In genomic region chr11:66004186-66004585, GRCh38 we compare ENCODE assay signal across 20 cellular contexts. TPM values are rescaled to one million over a fixed set of nuclear protein-coding genes. Genes with fewer than 3 reads are reported as not detected.
DNase-seq lines count a peak whose midpoint lies in the region; ATAC-seq and TF ChIP-seq lines count a peak whose summit lies in the region.
"Had no signal": no experiment of that assay in that cellular context is flagged by ENCODE, and none has a peak within 500 bp of the region (broad histone marks: within the 10 kb centered on the region; RNA-seq: fewer than 3 reads in every experiment).

No MANE protein-coding gene starts in this region.

- peak overlapping the region; percentile 67 for H3K4me3 Mint-ChIP-seq in T-helper 2 cell treated with Interferon-gamma antibody and Interleukin-4, amounts not matched to agents 5 μg/mL and 100 μg/mL, for 36 hours
- H3K4me3 Mint-ChIP-seq in HFFc6: peak overlapping the region; percentile 28; the same call in 1 of the 2 replicates
- peak overlapping the region; percentile 59 for H3K4me3 Mint-ChIP-seq in activated naive CD8-positive, alpha-beta T cell

- no peak for ATAC-seq in GM19452 (IDR thresholded peaks at IDR 0.05; ENCODE audit: unreplicated experiment)
- ATAC-seq: left lung, sciatic nerve had no signal

- H3K4me2 ChIP-seq in osteoblast (ENCODE audit: insufficient read depth, low read length): no peak overlapping the region

- H3K27ac Mint-ChIP-seq in T-helper 2 cell treated with Interferon-gamma antibody and Interleukin-4, amounts not matched to agents 5 μg/mL and 100 μg/mL, for 36 hours: no peak overlapping the region
- H3K27ac Mint-ChIP-seq in HFFc6: no peak overlapping the region
- peak overlapping the region; percentile 22 for H3K27ac Mint-ChIP-seq in activated naive CD8-positive, alpha-beta T cell

- peaks cover 7% of the 10 kb centered on the region for H4K20me1 ChIP-seq in osteoblast (ENCODE audit: insufficient read depth, low read length)

- H3K36me3 ChIP-seq in osteoblast (ENCODE audit: insufficient read depth, low read length): peaks cover 26% of the 10 kb centered on the region
- peaks cover 22% of the 10 kb centered on the region for H3K36me3 ChIP-seq in effector memory CD4-positive, alpha-beta T cell (ENCODE audit: control insufficient read depth, insufficient read depth, low read length)

- no peak overlapping the region for H3K27ac ChIP-seq in osteoblast (ENCODE audit: low read depth, low read length)
- H3K27ac ChIP-seq in effector memory CD4-positive, alpha-beta T cell (ENCODE audit: insufficient read depth, low read length, poor library complexity, severe bottlenecking): no peak overlapping the region
- H3K27ac ChIP-seq: left lung, SJSA1, vagina had no signal

- DNase-seq in T-helper 2 cell treated with Interferon-gamma antibody and Interleukin-4, amounts not matched to agents 5 μg/mL and 100 μg/mL, for 36 hours (ENCODE audit: low spot score): no peak
- DNase-seq in T-helper 2 cell (no peak), HFFc6 (no peak), osteoblast (ENCODE audit: insufficient read length, low spot score, missing footprints) (peak; percentile 30), pons (ENCODE audit: low spot score) (no peak)
- DNase-seq in effector memory CD4-positive, alpha-beta T cell: no peak
- DNase-seq: activated CD8-positive, alpha-beta memory T cell treated with anti-CD3 and anti-CD28 coated beads, Interleukin-2, amount 50 U/mL, for 48 hours; GOT3; hypothalamus; IMR-90; NCI-H1417; NCI-H345; stimulated activated CD4-positive, alpha-beta T cell treated with anti-CD3 and anti-CD28 coated beads, Interleukin-4, amount 100 ng/mL, for 24 hours had no signal

- H3K9me3 ChIP-seq in osteoblast (ENCODE audit: low read depth, low read length): no peaks in the 10 kb centered on the region
- no peaks in the 10 kb centered on the region for H3K9me3 ChIP-seq in effector memory CD4-positive, alpha-beta T cell (ENCODE audit: control insufficient read depth, low read length)
- H3K9me3 ChIP-seq: left lung, SJSA1, vagina had no signal

- no peak overlapping the region for H2AFZ ChIP-seq in osteoblast (ENCODE audit: low read length)

- no peaks in the 10 kb centered on the region for H3K9me3 Mint-ChIP-seq in T-helper 2 cell treated with Interferon-gamma antibody and Interleukin-4, amounts not matched to agents 5 μg/mL and 100 μg/mL, for 36 hours
- H3K9me3 Mint-ChIP-seq in HFFc6: no peaks in the 10 kb centered on the region
- no peaks in the 10 kb centered on the region for H3K9me3 Mint-ChIP-seq in activated naive CD8-positive, alpha-beta T cell (ENCODE audit: low read depth)

- H3K27me3 ChIP-seq in osteoblast (ENCODE audit: insufficient read depth, low read length): no peaks in the 10 kb centered on the region
- H3K27me3 ChIP-seq in effector memory CD4-positive, alpha-beta T cell (replicated peaks; ENCODE audit: control insufficient read depth, insufficient read depth, low read length, poor library complexity, severe bottlenecking): no peaks in the 10 kb centered on the region
- H3K27me3 ChIP-seq: left lung, SJSA1, vagina had no signal

- TF ChIP-seq CTCF in HFFc6 (IDR thresholded peaks at IDR 0.05) (no peak), osteoblast (IDR thresholded peaks at IDR 0.05; ENCODE audit: extremely low read depth, low read depth, low read length) (no peak)

- H3K4me1 ChIP-seq in osteoblast (ENCODE audit: insufficient read depth, low read length): peaks cover 7% of the 10 kb centered on the region
- H3K4me1 ChIP-seq in effector memory CD4-positive, alpha-beta T cell (ENCODE audit: control insufficient read depth, insufficient read depth, low read length, poor library complexity, severe bottlenecking): peaks cover 9% of the 10 kb centered on the region

- H3K27me3 Mint-ChIP-seq in T-helper 2 cell treated with Interferon-gamma antibody and Interleukin-4, amounts not matched to agents 5 μg/mL and 100 μg/mL, for 36 hours (ENCODE audit: low read depth): no peaks in the 10 kb centered on the region
- H3K27me3 Mint-ChIP-seq in HFFc6 (ENCODE audit: insufficient read depth): peaks cover 3% of the 10 kb centered on the region
- no peaks in the 10 kb centered on the region for H3K27me3 Mint-ChIP-seq in activated naive CD8-positive, alpha-beta T cell

- H3K4me1 Mint-ChIP-seq in T-helper 2 cell treated with Interferon-gamma antibody and Interleukin-4, amounts not matched to agents 5 μg/mL and 100 μg/mL, for 36 hours (ENCODE audit: low read depth): peaks cover 14% of the 10 kb centered on the region
- peaks cover 24% of the 10 kb centered on the region for H3K4me1 Mint-ChIP-seq in HFFc6 (ENCODE audit: low read depth)
- H3K4me1 Mint-ChIP-seq in activated naive CD8-positive, alpha-beta T cell (ENCODE audit: low read depth): peaks cover 32% of the 10 kb centered on the region

- no peak overlapping the region for H3K4me3 ChIP-seq in osteoblast (ENCODE audit: insufficient read depth, low read length)
- H3K4me3 ChIP-seq in effector memory CD4-positive, alpha-beta T cell (ENCODE audit: insufficient read depth, low read depth, low read length, poor library complexity, severe bottlenecking): no peak overlapping the region
- H3K4me3 ChIP-seq: SJSA1, vagina had no signal

- peaks cover 31% of the 10 kb centered on the region for H3K36me3 Mint-ChIP-seq in T-helper 2 cell treated with Interferon-gamma antibody and Interleukin-4, amounts not matched to agents 5 μg/mL and 100 μg/mL, for 36 hours (ENCODE audit: low read depth)
- H3K36me3 Mint-ChIP-seq in HFFc6 (ENCODE audit: low read depth): peaks cover 17% of the 10 kb centered on the region
- H3K36me3 Mint-ChIP-seq in activated naive CD8-positive, alpha-beta T cell: peaks cover 7% of the 10 kb centered on the region

- peaks cover 42% of the 10 kb centered on the region for H3K79me2 ChIP-seq in osteoblast (ENCODE audit: insufficient read depth, low read length)

RNA-seq across cellular contexts. Expression of gene BANF1, which starts 1.9 kb away (rescaled TPM):
- 100 to 1,000 TPM; 257 to 337 (median 300) TPM for total RNA-seq in HFFc6 (2021; fragmentation: NEBNext Ultra II Directional; extraction: Animal tissue kit (Norgen Biotek cat#: 25700))
- total RNA-seq in osteoblast: 14.5 and 14.7 TPM in 2 replicates

RNA-seq across cellular contexts. Expression of gene EIF1AD, which starts 2.2 kb away (rescaled TPM):
- total RNA-seq in HFFc6 (2021; fragmentation: NEBNext Ultra II Directional; extraction: Animal tissue kit (Norgen Biotek cat#: 25700)): 10 to 100 TPM; 28.6 to 36.8 (median 31.7) TPM
- 28.6 and 31.2 TPM in 2 replicates for total RNA-seq in osteoblast

RNA-seq across cellular contexts. Expression of gene CST6, which starts 7.6 kb away (rescaled TPM):
- under 1 TPM in 2 of 6 experiments, not detected in 4; 0.33 to 0.83 TPM for total RNA-seq in HFFc6 (2021; fragmentation: NEBNext Ultra II Directional; extraction: Animal tissue kit (Norgen Biotek cat#: 25700))
- total RNA-seq in osteoblast: 1.8 and 2.9 TPM in 2 replicates
- total RNA-seq: myocyte, SJSA1 had no signal

RNA-seq across cellular contexts. Expression of gene CATSPER1, which starts 22.1 kb away (rescaled TPM):
- 1 to 10 TPM; 2.1 to 3.8 (median 2.7) TPM for total RNA-seq in HFFc6 (2021; fragmentation: NEBNext Ultra II Directional; extraction: Animal tissue kit (Norgen Biotek cat#: 25700))
- not detected in 2 replicates for total RNA-seq in osteoblast
- total RNA-seq: myocyte, sciatic nerve, vagina had no signal

RNA-seq across cellular contexts. Expression of gene SART1, which starts 42.7 kb away (rescaled TPM):
- total RNA-seq in HFFc6 (2021; fragmentation: NEBNext Ultra II Directional; extraction: Animal tissue kit (Norgen Biotek cat#: 25700)): 10 to 100 TPM; 51.7 to 69.3 (median 61.0) TPM
- 22.4 and 25.3 TPM in 2 replicates for total RNA-seq in osteoblast

Comparison
In these comparisons a context has a peak if more than half of its experiments do, and no peak if none do; other contexts are left out.
1. RNA of gene BANF1, which starts 1.9 kb away (total RNA-seq): 257 to 337 TPM in HFFc6; 14.5 to 14.7 TPM in osteoblast; every median in the first group is over 10 times any median in the second.
2. Peak in every context shown above with its lines, with median percentiles within 50 percentile points of each other: H3K4me3 Mint-ChIP-seq.